ENCODE assay signal across 1 cellular context in the genomic region with DNA sequence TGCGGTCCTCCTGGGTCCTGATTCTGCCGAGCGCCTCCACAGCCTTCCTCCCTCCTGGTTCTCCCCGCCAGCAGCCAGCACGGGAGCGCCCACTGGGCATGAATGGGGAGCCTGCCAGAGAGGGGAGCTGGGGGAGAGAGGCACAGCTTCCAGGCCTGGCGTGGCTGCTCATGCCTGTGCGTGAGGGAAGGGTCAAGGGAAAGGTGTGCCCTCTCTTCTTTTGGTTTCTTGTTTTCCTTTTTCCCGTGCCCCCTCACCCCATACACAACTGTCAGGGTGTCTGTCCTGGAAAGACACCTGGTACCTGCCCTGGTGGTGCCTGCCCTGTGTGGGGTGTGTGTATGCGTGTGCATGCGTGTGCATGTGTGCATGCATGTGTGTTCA.
TF ChIP-seq lines count a peak whose summit lies in the region.

No MANE protein-coding gene starts in this region.

TF ChIP-seq in GM12878, 131 proteins besides CTCF, POLR2A, EP300 and RAD21:
- TF ChIP-seq, protein P1, sequence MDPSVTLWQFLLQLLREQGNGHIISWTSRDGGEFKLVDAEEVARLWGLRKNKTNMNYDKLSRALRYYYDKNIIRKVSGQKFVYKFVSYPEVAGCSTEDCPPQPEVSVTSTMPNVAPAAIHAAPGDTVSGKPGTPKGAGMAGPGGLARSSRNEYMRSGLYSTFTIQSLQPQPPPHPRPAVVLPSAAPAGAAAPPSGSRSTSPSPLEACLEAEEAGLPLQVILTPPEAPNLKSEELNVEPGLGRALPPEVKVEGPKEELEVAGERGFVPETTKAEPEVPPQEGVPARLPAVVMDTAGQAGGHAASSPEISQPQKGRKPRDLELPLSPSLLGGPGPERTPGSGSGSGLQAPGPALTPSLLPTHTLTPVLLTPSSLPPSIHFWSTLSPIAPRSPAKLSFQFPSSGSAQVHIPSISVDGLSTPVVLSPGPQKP (IDR thresholded peaks at IDR 0.05; ENCODE audit: low read depth, low read length) = 0 out of 2 replicates have a peak, but pooled peaks have one; percentile 11
- TF ChIP-seq SPI1 (IDR thresholded peaks at IDR 0.05; ENCODE audit: borderline replicate concordance, insufficient read depth, low read depth, low read length) (0 out of 2 replicates have a peak, but pooled peaks have one; percentile 49), HDAC2 (IDR thresholded peaks at IDR 0.05) (no peak)
